In the genomic region with DNA sequence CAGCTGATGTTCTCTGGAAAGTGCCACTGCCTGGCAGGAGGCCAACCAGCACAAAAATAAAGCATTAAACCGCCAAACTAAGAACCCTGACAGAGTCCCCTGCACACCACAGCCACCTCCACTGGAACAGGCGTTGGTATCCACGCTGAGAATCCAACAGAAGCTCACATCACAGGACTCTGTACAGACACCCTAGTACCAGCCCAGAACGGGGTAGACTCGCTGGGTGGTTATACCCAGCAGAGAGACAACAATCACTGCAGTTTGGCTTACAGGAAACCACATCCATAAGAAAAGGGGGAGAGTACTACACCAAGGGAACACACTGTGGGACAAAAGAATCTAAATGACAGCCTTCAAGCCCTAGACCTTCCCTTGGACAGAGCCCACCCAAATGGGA, we compare ENCODE assay signal across 18 cellular contexts. TPM values are rescaled to one million over a fixed set of nuclear protein-coding genes. Genes with fewer than 3 reads are reported as not detected.
DNase-seq lines count a peak whose midpoint lies in the region; ATAC-seq and TF ChIP-seq lines count a peak whose summit lies in the region.
"Had no signal": no experiment of that assay in that cellular context is flagged by ENCODE, and none has a peak within 500 bp of the region (broad histone marks: within the 10 kb centered on the region; RNA-seq: fewer than 3 reads in every experiment).

No MANE protein-coding gene starts in this region.

- H3K36me3 Mint-ChIP-seq in nephron progenitor cell (ENCODE audit: low read depth) = peaks cover 48% of the 10 kb centered on the region
- no peaks in the 10 kb centered on the region for H3K36me3 Mint-ChIP-seq in effector memory CD8-positive, alpha-beta T cell (ENCODE audit: insufficient read depth)
- peaks cover 29 to 38% of the 10 kb centered on the region in 2 donors for H3K36me3 Mint-ChIP-seq in activated naive CD4-positive, alpha-beta T cell treated with anti-CD3 and anti-CD28 coated beads, Interleukin-2, amount 50 U/mL, for 72 hours

- H3K27me3 Mint-ChIP-seq in nephron progenitor cell (ENCODE audit: low read depth, poor library complexity) = peaks cover 9% of the 10 kb centered on the region
- H3K27me3 Mint-ChIP-seq in effector memory CD8-positive, alpha-beta T cell = no peaks in the 10 kb centered on the region
- H3K27me3 Mint-ChIP-seq: CD4-positive, alpha-beta memory T cell had no signal

- H3K4me1 ChIP-seq in BE2C = no peaks in the 10 kb centered on the region
- peaks cover 0 to 8% of the 10 kb centered on the region in 2 donors for H3K4me1 ChIP-seq in esophagus (ENCODE audit: control insufficient read depth in 2 of 2, insufficient read depth in 2 of 2, low read length in 1 of 2)
- H3K4me1 ChIP-seq: A549, BLaER1 had no signal

- H3K36me3 ChIP-seq in BE2C (no peaks in the 10 kb centered on the region), esophagus (ENCODE audit: control insufficient read depth in 2 of 2, insufficient read depth in 2 of 2, low read length in 1 of 2) (no peaks in the 10 kb centered on the region)
- H3K36me3 ChIP-seq: BLaER1 had no signal

- H3K4me3 Mint-ChIP-seq in nephron progenitor cell = no peak overlapping the region
- H3K4me3 Mint-ChIP-seq in effector memory CD8-positive, alpha-beta T cell = no peak overlapping the region
- H3K4me3 Mint-ChIP-seq: CD14-positive monocyte; CD4-positive, alpha-beta memory T cell had no signal

- 78 to 80% methylated on average over 5 of the region's 5 CpGs for WGBS in esophagus, 2 donors

- peak overlapping the region; percentile 62 for H3K27ac Mint-ChIP-seq in nephron progenitor cell
- H3K27ac Mint-ChIP-seq in effector memory CD8-positive, alpha-beta T cell = no peak overlapping the region
- H3K27ac Mint-ChIP-seq in activated naive CD4-positive, alpha-beta T cell treated with anti-CD3 and anti-CD28 coated beads, Interleukin-2, amount 50 U/mL, for 72 hours = no peak overlapping the region

- peaks cover 21% of the 10 kb centered on the region for H3K4me1 Mint-ChIP-seq in nephron progenitor cell
- peaks cover 20 to 38% of the 10 kb centered on the region in 2 donors for H3K4me1 Mint-ChIP-seq in effector memory CD8-positive, alpha-beta T cell (ENCODE audit: low read depth in 2 of 2)
- H3K4me1 Mint-ChIP-seq: CD14-positive monocyte had no signal

- H3K9me3 Mint-ChIP-seq in nephron progenitor cell = peaks cover 47% of the 10 kb centered on the region
- H3K9me3 Mint-ChIP-seq in effector memory CD8-positive, alpha-beta T cell = peaks cover 9 to 17% of the 10 kb centered on the region in 2 donors
- peaks cover 21 to 23% of the 10 kb centered on the region in 2 donors for H3K9me3 Mint-ChIP-seq in activated naive CD4-positive, alpha-beta T cell treated with anti-CD3 and anti-CD28 coated beads, Interleukin-2, amount 50 U/mL, for 72 hours

- no peak for TF ChIP-seq CTCF in BE2C (IDR thresholded peaks at IDR 0.05; ENCODE audit: low read depth, low read length)
- TF ChIP-seq CTCF in nephron progenitor cell (IDR thresholded peaks at IDR 0.05) = no peak

- H3K27ac ChIP-seq in esophagus (ENCODE audit: low read depth in 2 of 2, low read length in 1 of 2) = peak overlapping the region; percentile 45 to 61
- H3K27ac ChIP-seq: 22Rv1, A549, BLaER1, HL-60 had no signal

- H3K9me3 ChIP-seq in BE2C (no peaks in the 10 kb centered on the region; the same call in none of the 2 replicates), esophagus (ENCODE audit: control insufficient read depth in 2 of 2, insufficient read depth in 1 of 2, low read depth in 1 of 2, low read length in 1 of 2) (no peaks in the 10 kb centered on the region)
- H3K9me3 ChIP-seq: A549 had no signal

- no peak for ATAC-seq in effector memory CD8-positive, alpha-beta T cell (replicated peaks)
- no peak for ATAC-seq in GM21717 (IDR thresholded peaks at IDR 0.05; ENCODE audit: unreplicated experiment)
- no peak for ATAC-seq in activated naive CD4-positive, alpha-beta T cell treated with anti-CD3 and anti-CD28 coated beads, Interleukin-2, amount 50 U/mL, for 72 hours
- ATAC-seq: A549 had no signal

- no peaks in the 10 kb centered on the region for H3K27me3 ChIP-seq in BE2C
- H3K27me3 ChIP-seq in esophagus (ENCODE audit: control insufficient read depth in 1 of 2, insufficient read depth in 2 of 2, low read length in 2 of 2) = no peaks in the 10 kb centered on the region
- H3K27me3 ChIP-seq: BLaER1 had no signal

- peak; percentile 8 for DNase-seq in BE2C
- DNase-seq in NCI-H69 (lab: John Stamatoyannopoulos, UW) = peak; percentile 64
- DNase-seq in nephron progenitor cell = no peak
- DNase-seq in effector memory CD8-positive, alpha-beta T cell = no peak
- no peak for DNase-seq in NCI-H2029 treated with DMSO at 0.1 percent for 48 hours (lab: John Stamatoyannopoulos, UW)
- DNase-seq in activated naive CD4-positive, alpha-beta T cell treated with anti-CD3 and anti-CD28 coated beads, Interleukin-2, amount 50 U/mL, for 72 hours (ENCODE audit: low spot score in 2 of 2) = no peak
- DNase-seq: AML-193; CD4-positive, alpha-beta memory T cell; DMS153; DMS79; HCEC 1CT had no signal

- H3K4me3 ChIP-seq in BE2C (ENCODE audit: low read depth, low read length) (no peak overlapping the region), esophagus (ENCODE audit: low read depth in 1 of 2, low read length in 2 of 2) (peak overlapping the region in 1 of 2 donors; percentile 30)
- H3K4me3 ChIP-seq: A549, BLaER1 had no signal

RNA-seq across cellular contexts. Expression of a gene that starts 15.0 kb away (rescaled TPM):
- not detected for polyA plus RNA-seq in BE2C (2012; ENCODE audit: insufficient read depth, insufficient read length, low read depth)
- under 1 TPM; 0.01 to 0.31 TPM for polyA plus RNA-seq in esophagus
- 1 to 10 TPM in 1 of 2 donors, under 1 TPM in 1; 0.75 to 1.2 TPM for total RNA-seq in activated naive CD4-positive, alpha-beta T cell treated with anti-CD3 and anti-CD28 coated beads, Interleukin-2, amount 50 U/mL, for 72 hours

Comparison
In these comparisons a context has a peak if more than half of its experiments do, and no peak if none do; other contexts are left out.
1. DNase-seq: peak in BE2C (single experiment) and NCI-H69 (single experiment); none in nephron progenitor cell (single experiment), effector memory CD8-positive, alpha-beta T cell (0 of 3), NCI-H2029 treated with DMSO at 0.1 percent for 48 hours (single experiment) and activated naive CD4-positive, alpha-beta T cell treated with anti-CD3 and anti-CD28 coated beads, Interleukin-2, amount 50 U/mL, for 72 hours (0 of 2).